Comparison of ENCODE assay signal across 9 cellular contexts in genomic region chr11:68471360-68472340, GRCh38. TPM values are rescaled to one million over a fixed set of nuclear protein-coding genes. Genes with fewer than 3 reads are reported as not detected.
A peak's percentile ranks its signal among the peaks of the same experiment; 100 is the strongest.
DNase-seq lines count a peak whose midpoint lies in the region; ATAC-seq lines count a peak whose summit lies in the region.
"Had no signal": no experiment of that assay in that cellular context is flagged by ENCODE, and none has a peak within 500 bp of the region (broad histone marks: within the 10 kb centered on the region; RNA-seq: fewer than 3 reads in every experiment).

No MANE protein-coding gene starts in this region.

- peak overlapping the region; percentile 72 for H3K4me3 Mint-ChIP-seq in memory B cell
- H3K4me3 Mint-ChIP-seq: neural crest cell had no signal

- H3K9me3 Mint-ChIP-seq in memory B cell: no peaks in the 10 kb centered on the region

- peaks cover 31% of the 10 kb centered on the region for H3K36me3 Mint-ChIP-seq in memory B cell

- no peaks in the 10 kb centered on the region for H3K27me3 Mint-ChIP-seq in memory B cell

- ATAC-seq in memory B cell (ENCODE audit: low read depth): peak; percentile 38
- ATAC-seq in HG03469 (IDR thresholded peaks at IDR 0.05; ENCODE audit: unreplicated experiment): no peak
- no peak for ATAC-seq in GM18873 (IDR thresholded peaks at IDR 0.05; ENCODE audit: low FRiP score, unreplicated experiment)
- ATAC-seq in HG02759 (IDR thresholded peaks at IDR 0.05; ENCODE audit: unreplicated experiment): no peak

- H3K27ac Mint-ChIP-seq in memory B cell: peak overlapping the region; percentile 48

- DNase-seq in AG20443 (ENCODE audit: low spot score): peak; percentile 30
- DNase-seq in M059J (ENCODE audit: low read depth): peak; percentile 94
- DNase-seq in activated T-cell treated with anti-CD3 and anti-CD28 coated beads, Interleukin-2, amount 50 U/mL, for 48 hours: peak; percentile 72 to 75
- DNase-seq in memory B cell (ENCODE audit: low spot score in 2 of 2): no peak
- no peak for DNase-seq in cerebellum (ENCODE audit: low spot score)

- peaks cover 65% of the 10 kb centered on the region for H3K4me1 Mint-ChIP-seq in memory B cell

RNA-seq across cellular contexts. Expression of gene PPP6R3, which starts 11.1 kb away (rescaled TPM):
- total RNA-seq in M059J (2014; rRNA removed; shearing (Covaris generic)): 67.4 and 104 TPM in 2 replicates
- total RNA-seq in cerebellum: 173 TPM

Comparison
In these comparisons a context has a peak if more than half of its experiments do, and no peak if none do; other contexts are left out.
1. DNase-seq: peak in AG20443 (single experiment), M059J (single experiment) and activated T-cell treated with anti-CD3 and anti-CD28 coated beads, Interleukin-2, amount 50 U/mL, for 48 hours (2 of 2); none in memory B cell (0 of 2) and cerebellum (single experiment).